34 cellular contexts compared by ENCODE assay signal in the genomic region with DNA sequence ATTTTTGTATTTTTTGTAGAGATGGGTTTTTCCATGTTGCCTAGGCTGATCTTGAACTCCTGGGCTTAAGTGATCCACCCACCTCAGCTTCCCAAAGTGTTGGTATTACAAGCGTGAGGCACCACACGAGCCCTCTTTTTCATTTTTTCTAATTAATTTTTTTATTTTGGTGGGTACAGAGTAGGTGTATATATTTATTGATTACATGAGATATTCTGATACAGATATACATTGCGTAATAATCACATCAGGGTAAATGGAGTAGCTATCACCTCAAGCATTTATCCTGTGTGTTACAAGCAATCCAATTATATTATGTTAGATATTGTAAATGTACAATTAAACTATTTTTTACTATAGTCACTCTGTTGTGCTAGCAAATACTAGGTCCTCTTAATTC.
"Had no signal": no experiment of that assay in that cellular context is flagged by ENCODE, and none has a peak within 500 bp of the region (broad histone marks: within the 10 kb centered on the region; RNA-seq: fewer than 3 reads in every experiment).

No MANE protein-coding gene starts in this region.

- H3K4me3 ChIP-seq: adrenal gland, ascending aorta, body of pancreas, breast epithelium, cardiac muscle cell had no signal

- ATAC-seq: activated naive CD4-positive, alpha-beta T cell treated with anti-CD3 and anti-CD28 coated beads, Interleukin-2, amount 50 U/mL, for 72 hours; activated naive CD8-positive, alpha-beta T cell treated with anti-CD3 and anti-CD28 coated beads, Interleukin-2, amount 50 U/mL, for 24 hours; activated T-cell treated with anti-CD3 and anti-CD28 coated beads, Interleukin-2, amount 50 U/mL, for 4 hours; activated T-cell treated with anti-CD3 and anti-CD28 coated beads, Interleukin-2, amount 50 U/mL, for 72 hours; activated T-helper 17 cell treated with anti-CD3 and anti-CD28 coated beads, Interleukin-2, amount 50 U/mL, for 72 hours; body of pancreas had no signal

- H3K27me3 ChIP-seq: adrenal gland, ascending aorta, body of pancreas, brain microvascular endothelial cell, breast epithelium, cardiac muscle cell had no signal

- H3K9me3 ChIP-seq: adrenal gland, ascending aorta, body of pancreas, breast epithelium had no signal

- FAIRE-seq: astrocyte, bronchial epithelial cell, colon had no signal

- H3K4me1 ChIP-seq: adrenal gland, ascending aorta, body of pancreas, breast epithelium had no signal

- H3K36me3 ChIP-seq: adrenal gland, ascending aorta, brain microvascular endothelial cell, breast epithelium, cardiac muscle cell had no signal

- H3K27ac ChIP-seq: adrenal gland, ascending aorta, body of pancreas, brain microvascular endothelial cell, breast epithelium, cardiac muscle cell had no signal

- DNase-seq: activated effector memory CD4-positive, alpha-beta T cell treated with anti-CD3 and anti-CD28 coated beads, Interleukin-2, amount 50 U/mL, for 16 hours; activated effector memory CD4-positive, alpha-beta T cell treated with Interleukin-2 at 50 U/mL for 16 hours; activated gamma-delta T cell; activated gamma-delta T cell treated with Interleukin-2 at 50 U/mL for 16 hours; activated naive CD4-positive, alpha-beta T cell; activated naive CD4-positive, alpha-beta T cell treated with anti-CD3 and anti-CD28 coated beads for 36 hours; activated naive CD4-positive, alpha-beta T cell treated with anti-CD3 and anti-CD28 coated beads, Interleukin-2, amount 10 ng/mL, durations not matched to agents 7 days and 5 days; activated naive CD4-positive, alpha-beta T cell treated with anti-CD3 and anti-CD28 coated beads, Interleukin-2, amount 50 U/mL, for 16 hours; activated naive CD4-positive, alpha-beta T cell treated with Interleukin-2 at 50 U/mL for 16 hours; activated naive CD8-positive, alpha-beta T cell treated with anti-CD3 and anti-CD28 coated beads for 36 hours; activated naive CD8-positive, alpha-beta T cell treated with anti-CD3 and anti-CD28 coated beads, Interleukin-2, amount 10 ng/mL, durations not matched to agents 7 days and 5 days; activated naive CD8-positive, alpha-beta T cell treated with anti-CD3 and anti-CD28 coated beads, Interleukin-2, amount 50 U/mL, for 24 hours; activated T-cell treated with anti-CD3 and anti-CD28 coated beads, Interleukin-2, amount 50 U/mL, for 24 hours; activated T-cell treated with anti-CD3 and anti-CD28 coated beads, Interleukin-2, amount 50 U/mL, for 4 hours; activated T-cell treated with anti-CD3 and anti-CD28 coated beads, Interleukin-2, amount 50 U/mL, for 48 hours; activated T-cell treated with anti-CD3 and anti-CD28 coated beads, Interleukin-2, amount 50 U/mL, for 72 hours; adrenal gland; amniotic stem cell; amygdala; anterior cingulate cortex; aorta; body of pancreas; brain microvascular endothelial cell; caudate nucleus; central memory CD4-positive, alpha-beta T cell; cerebellar nuclear complex had no signal
